Comparison of ENCODE assay signal across 21 cellular contexts in the genomic region with DNA sequence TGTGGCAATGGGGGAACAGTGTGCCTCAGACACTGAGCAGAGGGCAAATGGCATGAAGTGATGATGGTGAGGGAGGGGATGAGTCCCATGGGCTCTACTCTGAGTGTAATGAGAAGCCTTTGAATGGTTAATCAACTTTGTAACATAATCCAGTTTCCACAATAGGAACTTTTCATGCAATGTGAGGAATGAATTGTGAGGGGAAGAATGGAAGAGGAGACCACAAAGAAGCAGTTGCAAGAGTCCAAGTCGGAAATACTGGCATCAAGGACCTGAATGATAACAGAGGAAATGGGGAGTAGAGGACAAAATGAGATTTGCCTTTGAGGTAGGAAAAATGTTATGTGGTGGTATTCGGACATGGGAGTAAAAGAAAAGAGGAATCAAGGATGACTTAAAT.
DNase-seq lines count a peak whose midpoint lies in the region; ATAC-seq and TF ChIP-seq lines count a peak whose summit lies in the region.
"Had no signal": no experiment of that assay in that cellular context is flagged by ENCODE, and none has a peak within 500 bp of the region (broad histone marks: within the 10 kb centered on the region; RNA-seq: fewer than 3 reads in every experiment).

No MANE protein-coding gene starts in this region.

- in situ Hi-C loops in astrocyte of the cerebellum (cut with HindIII; ENCODE audit: low sequenced_read_pairs): no loop called here

- no peak overlapping the region for H2AFZ ChIP-seq in mesenchymal stem cell (ENCODE audit: low read depth, low read length)
- H2AFZ ChIP-seq in neuronal stem cell (ENCODE audit: low read length): peak overlapping the region; percentile 31

- H4K8ac ChIP-seq in mesenchymal stem cell (ENCODE audit: low read length): no peak overlapping the region
- H4K8ac ChIP-seq in neuronal stem cell (ENCODE audit: low read depth, low read length): no peak overlapping the region

- H2BK120ac ChIP-seq in mesenchymal stem cell (ENCODE audit: low read depth, low read length) (no peak overlapping the region), neuronal stem cell (ENCODE audit: low read depth, low read length) (no peak overlapping the region)

- H2BK15ac ChIP-seq in mesenchymal stem cell (ENCODE audit: low read depth, poor library complexity, severe bottlenecking) (no peak overlapping the region), neuronal stem cell (ENCODE audit: low read length) (no peak overlapping the region)

- no peak for TF ChIP-seq CTCF in astrocyte of the cerebellum (IDR thresholded peaks at IDR 0.05; ENCODE audit: low read depth, low read length, missing control alignments)

- ATAC-seq in GM21737 (IDR thresholded peaks at IDR 0.05; ENCODE audit: unreplicated experiment): no peak
- no peak for ATAC-seq in HG03469 (IDR thresholded peaks at IDR 0.05; ENCODE audit: unreplicated experiment)
- ATAC-seq: SK-N-SH treated with all-trans-retinoic acid at 6 μM for 48 hours had no signal

- H2BK5ac ChIP-seq in mesenchymal stem cell (ENCODE audit: low read depth, low read length, poor library complexity, severe bottlenecking): no peak overlapping the region
- no peak overlapping the region for H2BK5ac ChIP-seq in neuronal stem cell (ENCODE audit: low read length)

- H3K4ac ChIP-seq in mesenchymal stem cell (ENCODE audit: low read depth in 1 of 2, low read length in 2 of 2) (no peak overlapping the region), neuronal stem cell (ENCODE audit: low read length) (no peak overlapping the region)

- H2AK5ac ChIP-seq in mesenchymal stem cell (ENCODE audit: low read length, severe bottlenecking): peak overlapping the region; percentile 39
- no peak overlapping the region for H2AK5ac ChIP-seq in neuronal stem cell (ENCODE audit: low read depth, low read length)

- H3K4me3 ChIP-seq in astrocyte of the cerebellum (ENCODE audit: low read depth, low read length) (no peak overlapping the region), mesenchymal stem cell (ENCODE audit: insufficient read depth in 1 of 2, low read depth in 1 of 2, low read length in 2 of 2) (no peak overlapping the region), neuronal stem cell (ENCODE audit: low read length in 2 of 2) (no peak overlapping the region)
- H3K4me3 ChIP-seq: Peyer's patch had no signal

- H3K18ac ChIP-seq in mesenchymal stem cell (ENCODE audit: low read depth in 1 of 2, low read length in 2 of 2) (no peak overlapping the region), neuronal stem cell (ENCODE audit: low read length) (no peak overlapping the region)

- H3K27me3 ChIP-seq in mesenchymal stem cell (ENCODE audit: control insufficient read depth in 1 of 2, insufficient read depth in 1 of 2, low read length in 2 of 2) (no peaks in the 10 kb centered on the region), neuronal stem cell (ENCODE audit: control insufficient read depth in 3 of 3, insufficient read depth in 3 of 3, low read depth in 1 of 3, low read length in 3 of 3) (no peaks in the 10 kb centered on the region)
- H3K27me3 ChIP-seq: Peyer's patch had no signal

- WGBS in mesenchymal stem cell: 70% methylated on average over 2 of the region's 2 CpGs
- 100% methylated on average over 1 of the region's 2 CpGs for WGBS in neuronal stem cell (ENCODE audit: extremely low coverage in 2 of 2, insufficient read length in 2 of 2, insufficient replicate concordance in 1 of 2), 2 donors

- H4K91ac ChIP-seq in mesenchymal stem cell (ENCODE audit: low read length): no peak overlapping the region
- H4K91ac ChIP-seq in neuronal stem cell (ENCODE audit: low read depth, low read length, poor library complexity): no peak overlapping the region

- H3K9ac ChIP-seq in mesenchymal stem cell (ENCODE audit: low read length) (no peak overlapping the region), neuronal stem cell (ENCODE audit: low read depth, low read length, poor library complexity) (no peak overlapping the region)

- H2BK12ac ChIP-seq in mesenchymal stem cell (ENCODE audit: low read length in 2 of 2) (no peak overlapping the region), neuronal stem cell (ENCODE audit: low read length) (no peak overlapping the region)

- H3K9me3 ChIP-seq in mesenchymal stem cell (ENCODE audit: control insufficient read depth, low read length): peaks cover 3% of the 10 kb centered on the region
- H3K9me3 ChIP-seq in neuronal stem cell (replicated peaks in 1 of 2; ENCODE audit: control insufficient read depth in 2 of 2, insufficient read depth in 1 of 2, low read depth in 1 of 2, low read length in 2 of 2): peaks cover 1 to 3% of the 10 kb centered on the region in 2 donors
- H3K9me3 ChIP-seq: Peyer's patch had no signal

- H3K36me3 ChIP-seq in mesenchymal stem cell (ENCODE audit: control insufficient read depth in 1 of 2, insufficient read depth in 2 of 2, low read depth in 1 of 2, low read length in 2 of 2): no peaks in the 10 kb centered on the region
- H3K36me3 ChIP-seq in neuronal stem cell (replicated peaks in 1 of 2; ENCODE audit: control insufficient read depth in 2 of 2, insufficient read depth in 2 of 2, low read length in 2 of 2): no peaks in the 10 kb centered on the region
- H3K36me3 ChIP-seq: Peyer's patch had no signal

- H3K4me1 ChIP-seq in mesenchymal stem cell (ENCODE audit: control insufficient read depth, insufficient read depth, low read depth, low read length): peaks cover 3% of the 10 kb centered on the region
- peaks cover 6 to 9% of the 10 kb centered on the region in 2 donors for H3K4me1 ChIP-seq in neuronal stem cell (ENCODE audit: control insufficient read depth in 2 of 2, insufficient read depth in 1 of 2, low read depth in 1 of 2, low read length in 2 of 2)
- H3K4me1 ChIP-seq: Peyer's patch had no signal

- H3K27ac ChIP-seq in mesenchymal stem cell (ENCODE audit: low read length, poor library complexity, severe bottlenecking) (no peak overlapping the region), neuronal stem cell (replicated peaks; ENCODE audit: low read length) (no peak overlapping the region)
- H3K27ac ChIP-seq: HL-60, Peyer's patch had no signal

- DNase-seq in HT1080 (ENCODE audit: low read depth) (peak; percentile 13), astrocyte of the cerebellum (ENCODE audit: low read depth) (peak; percentile 8), mesenchymal stem cell (peak; percentile 1), neuronal stem cell (ENCODE audit: low spot score) (peak; percentile 11), NCI-H2107 treated with DMSO at 0.1 percent for 48 hours (lab: John Stamatoyannopoulos, UW; ENCODE audit: unreplicated experiment) (no peak)
- no peak for DNase-seq in activated CD4-positive, alpha-beta T cell treated with anti-CD3 and anti-CD28 coated beads, Interleukin-2, amount 50 U/mL, for 4 hours
- DNase-seq: CD4-positive, alpha-beta T cell; COR-L47; DMS79 treated with DMSO at 0.1 percent for 48 hours; H7; KG1; NCI-H1105 treated with DMSO at 0.1 percent for 48 hours; NCI-H1694; NCI-H2081; NCI-H446; NCI-H526; Peyer's patch had no signal

- no peaks in the 10 kb centered on the region for H3K79me1 ChIP-seq in mesenchymal stem cell (replicated peaks; ENCODE audit: low read length, poor library complexity, severe bottlenecking)
- H3K79me1 ChIP-seq in neuronal stem cell (ENCODE audit: low read depth, low read length): no peaks in the 10 kb centered on the region

- H3K4me2 ChIP-seq in mesenchymal stem cell (ENCODE audit: low read length, poor library complexity, severe bottlenecking) (no peak overlapping the region), neuronal stem cell (ENCODE audit: insufficient read depth, low read length, poor library complexity, severe bottlenecking) (no peak overlapping the region)

- H3K23ac ChIP-seq in mesenchymal stem cell (ENCODE audit: low read length in 2 of 2): no peak overlapping the region
- no peak overlapping the region for H3K23ac ChIP-seq in neuronal stem cell (ENCODE audit: low read depth, low read length, poor library complexity)

- H3K14ac ChIP-seq in mesenchymal stem cell (ENCODE audit: low read length in 2 of 2): no peak overlapping the region
- no peak overlapping the region for H3K14ac ChIP-seq in neuronal stem cell (ENCODE audit: low read length)

Comparison
In these comparisons a context has a peak if more than half of its experiments do, and no peak if none do; other contexts are left out.
1. DNase-seq: peak in HT1080 (single experiment), astrocyte of the cerebellum (single experiment), mesenchymal stem cell (single experiment) and neuronal stem cell (single experiment); none in activated CD4-positive, alpha-beta T cell treated with anti-CD3 and anti-CD28 coated beads, Interleukin-2, amount 50 U/mL, for 4 hours (0 of 2) and NCI-H2107 treated with DMSO at 0.1 percent for 48 hours (single experiment).